In genomic region chr4:26081795-26082498, GRCh38 we compare ENCODE assay signal across 8 cellular contexts.
DNase-seq lines count a peak whose midpoint lies in the region; ATAC-seq and TF ChIP-seq lines count a peak whose summit lies in the region.

No MANE protein-coding gene starts in this region.

- no peaks in the 10 kb centered on the region for H3K36me3 ChIP-seq in SK-N-MC (ENCODE audit: insufficient read depth, low read length)

- H3K27ac Mint-ChIP-seq in naive B cell = no peak overlapping the region

- no peaks in the 10 kb centered on the region for H3K36me3 Mint-ChIP-seq in naive B cell

- H3K4me3 ChIP-seq in SK-N-MC = peak overlapping the region; percentile 57
- no peak overlapping the region for H3K4me3 ChIP-seq in epithelial cell of proximal tubule (ENCODE audit: low read depth, low read length)

- ATAC-seq in Right ventricle myocardium inferior = peak; percentile 36
- peak; percentile 56 to 58 for ATAC-seq in naive B cell (ENCODE audit: low read depth in 2 of 2)
- no peak for ATAC-seq in HG03432 (IDR thresholded peaks at IDR 0.05; ENCODE audit: unreplicated experiment)

- DNase-seq in Right ventricle myocardium inferior (ENCODE audit: missing footprints) = no peak
- no peak for DNase-seq in cardiac septum (ENCODE audit: low spot score)
- DNase-seq in NAMALWA (ENCODE audit: low spot score) = peak; percentile 71
- DNase-seq in SK-N-MC (ENCODE audit: low read depth, low spot score) = peak; percentile 39
- DNase-seq in epithelial cell of proximal tubule (ENCODE audit: low read depth) = no peak
- peak; percentile 13 for DNase-seq in naive B cell
- DNase-seq in stimulated activated CD4-positive, alpha-beta T cell treated with anti-CD3 and anti-CD28 coated beads, Interleukin-4, amount 100 ng/mL, for 1 hour = no peak

- intact Hi-C loops in Right ventricle myocardium inferior (cut with DNase I) (loop anchor here (5.0 kb wide), 2 partner anchors 240 to 330 kb away; partner anchors contain the start of gene RBPJ), cardiac septum (cut with DNase I) (loop anchor here (2.0 to 10.0 kb wide), 3 partner anchors 123 to 329 kb away; partner anchors contain the start of gene RBPJ)

- H3K4me1 Mint-ChIP-seq in naive B cell = no peaks in the 10 kb centered on the region

- no peak overlapping the region for H3K27ac ChIP-seq in SK-N-MC

- no peak overlapping the region for H3K4me3 Mint-ChIP-seq in naive B cell

- no peaks in the 10 kb centered on the region for H3K9me3 ChIP-seq in SK-N-MC (ENCODE audit: low read depth, low read length)

- peaks cover 29 to 46% (median 45%) of the 10 kb centered on the region in 3 donors for H3K27me3 Mint-ChIP-seq in naive B cell

- no peak overlapping the region for H3K9ac ChIP-seq in SK-N-MC (ENCODE audit: insufficient read length)

- peak; percentile 72 for TF ChIP-seq CTCF in epithelial cell of proximal tubule (conservative IDR thresholded peaks at IDR 0.05; ENCODE audit: low read depth, low read length)

- H3K9me3 Mint-ChIP-seq in naive B cell = no peaks in the 10 kb centered on the region

Comparison
In these comparisons a context has a peak if more than half of its experiments do, and no peak if none do; other contexts are left out.
1. DNase-seq: peak in NAMALWA (single experiment), SK-N-MC (single experiment) and naive B cell (single experiment); none in Right ventricle myocardium inferior (single experiment), cardiac septum (single experiment), epithelial cell of proximal tubule (single experiment) and stimulated activated CD4-positive, alpha-beta T cell treated with anti-CD3 and anti-CD28 coated beads, Interleukin-4, amount 100 ng/mL, for 1 hour (single experiment).